ENCODE assay signal across 9 cellular contexts in the genomic region with DNA sequence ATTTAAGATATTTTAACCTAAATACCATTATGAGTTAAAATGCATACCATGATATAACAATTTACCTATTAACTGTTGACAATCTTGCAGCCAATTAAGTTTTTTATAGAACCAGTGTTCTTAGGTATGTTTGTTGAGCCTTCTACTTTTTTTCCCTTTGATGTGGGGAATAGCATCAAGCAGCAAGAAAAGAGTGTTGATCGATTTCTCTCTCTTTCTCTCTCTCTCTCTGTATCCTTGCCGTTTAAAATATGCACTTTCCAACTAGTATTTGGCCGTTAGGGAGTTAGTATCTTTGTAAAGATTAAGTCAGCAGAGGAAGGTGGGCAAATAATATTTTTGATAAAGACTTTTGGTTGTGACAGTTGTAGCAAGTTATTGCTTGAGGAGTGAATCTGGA. TPM values are rescaled to one million over a fixed set of nuclear protein-coding genes. Genes with fewer than 3 reads are reported as not detected.
DNase-seq lines count a peak whose midpoint lies in the region; ATAC-seq, FAIRE-seq and TF ChIP-seq lines count a peak whose summit lies in the region.
"Had no signal": no experiment of that assay in that cellular context is flagged by ENCODE, and none has a peak within 500 bp of the region (broad histone marks: within the 10 kb centered on the region; RNA-seq: fewer than 3 reads in every experiment).

No MANE protein-coding gene starts in this region.

- WGBS in heart left ventricle, 4 donors: 10 to 16% (median 12%) methylated on average over 3 of the region's 3 CpGs
- WGBS in GM12878 (ENCODE audit: insufficient coverage, insufficient replicate concordance, low lambda C conversion rate, missing lambda C conversion rate): 0% methylated on average over 3 of the region's 3 CpGs

- CTCF ChIA-PET in GM12878 (lab: Yijun Ruan, JAX): interaction anchor here (0.8 to 3.3 kb wide), 10 partner anchors 10 to 109 kb away, joined by 3 to 36 read pairs (median 7); no protein-coding TSS in a partner anchor

- TF ChIP-seq CTCF in heart left ventricle (IDR thresholded peaks at IDR 0.05): no peak
- TF ChIP-seq CTCF in GM12878 (IDR thresholded peaks at IDR 0.05 in 2 of 3, conservative IDR thresholded peaks at IDR 0.05 in 1 of 3; ENCODE audit: control insufficient read depth in 2 of 3, extremely low read depth in 1 of 3, insufficient read depth in 1 of 3, low read depth in 3 of 3, low read length in 3 of 3): no peak
- TF ChIP-seq CTCF in mesothelial cell of epicardium (IDR thresholded peaks at IDR 0.05; ENCODE audit: unreplicated experiment): no peak
- TF ChIP-seq CTCF in upper lobe of right lung (IDR thresholded peaks at IDR 0.05): no peak

- H3K4me3 ChIP-seq in heart left ventricle (peak overlapping the region in 9 of 12 donors; percentile 52 to 75 (median 64)), GM12878 (peak overlapping the region; percentile 13), upper lobe of right lung (peak overlapping the region; percentile 67)

- H3K4me1 ChIP-seq in heart left ventricle: peaks cover 31 to 87% (median 70%) of the 10 kb centered on the region in 12 donors
- H3K4me1 ChIP-seq in GM12878 (ENCODE audit: control insufficient read depth, insufficient read depth, low read length): peaks cover 13% of the 10 kb centered on the region
- peaks cover 61% of the 10 kb centered on the region for H3K4me1 ChIP-seq in upper lobe of right lung

- peaks cover 66% of the 10 kb centered on the region for H3K4me1 Mint-ChIP-seq in mesothelial cell of epicardium

- H3K9ac ChIP-seq in GM12878 (ENCODE audit: control insufficient read depth, insufficient read depth, low read length): peak overlapping the region; percentile 71

- H3K27me3 ChIP-seq in heart left ventricle (no peaks in the 10 kb centered on the region), GM12878 (replicated peaks in 1 of 2; ENCODE audit: control insufficient read depth in 2 of 2, insufficient read depth in 2 of 2, low read length in 1 of 2) (no peaks in the 10 kb centered on the region), upper lobe of right lung (no peaks in the 10 kb centered on the region)

- POLR2A ChIA-PET in GM12878 (lab: Charles Lee): interaction anchor here (1.1 to 11.0 kb wide), 7 partner anchors 11 to 96 kb away, joined by 3 to 207 read pairs (median 88); no protein-coding TSS in a partner anchor

- H3K27ac ChIP-seq in heart left ventricle: peak overlapping the region; percentile 49 to 99 (median 94)
- peak overlapping the region; percentile 98 for H3K27ac ChIP-seq in GM12878 (ENCODE audit: control insufficient read depth, insufficient read depth)
- H3K27ac ChIP-seq in upper lobe of right lung: peak overlapping the region; percentile 99

- peak overlapping the region; percentile 100 for H3K27ac Mint-ChIP-seq in mesothelial cell of epicardium

- H3K9me3 Mint-ChIP-seq in mesothelial cell of epicardium: no peaks in the 10 kb centered on the region

- no peak for TF ChIP-seq EP300 in GM12878 (IDR thresholded peaks at IDR 0.05; ENCODE audit: borderline replicate concordance in 1 of 2, control insufficient read depth in 1 of 2, low read depth in 2 of 2, low read length in 2 of 2)

- no peak for TF ChIP-seq RAD21 in GM12878 (IDR thresholded peaks at IDR 0.05; ENCODE audit: insufficient read depth, low read depth, low read length)

- BruUV-seq in GM12878 (replicated peaks; lab: Mats Ljungman, UMichigan): no TSS peak

- SMC1A ChIA-PET in GM12878 (lab: Charles Lee; ENCODE audit: uncharacterized antibody, unreplicated experiment): interaction anchor here (0.5 to 11.2 kb wide), 13 partner anchors 8 to 108 kb away, joined by 3 to 252 read pairs (median 20); no protein-coding TSS in a partner anchor

- peak overlapping the region; percentile 53 for H3K4me2 ChIP-seq in GM12878 (ENCODE audit: control insufficient read depth, insufficient read depth)

- peak overlapping the region; percentile 90 for H3K4me3 Mint-ChIP-seq in mesothelial cell of epicardium

- intact Hi-C loops in heart left ventricle (cut with DNase I): loop anchor here in 1 of 10 donors (5.0 kb wide), 1 partner anchor 74 kb away; no protein-coding TSS in a partner anchor
- intact Hi-C loops in left ventricle myocardium superior (cut with micrococcal nuclease): no loop called here
- intact Hi-C loops in GM12878 (cut with micrococcal nuclease; ENCODE audit: unreplicated experiment): no loop called here
- intact Hi-C loops in upper lobe of right lung (cut with DNase I): no loop called here

- H3K36me3 ChIP-seq in heart left ventricle (peaks cover 0 to 35% (median 0%) of the 10 kb centered on the region in 9 donors), GM12878 (ENCODE audit: control insufficient read depth in 2 of 2, insufficient read depth in 2 of 2, low read length in 1 of 2) (peaks cover 3 to 10% of the 10 kb centered on the region in 2 experiments), upper lobe of right lung (peaks cover 8% of the 10 kb centered on the region)

- FAIRE-seq in GM12878 (lab: Jason Lieb, UNC): no peak

- no peaks in the 10 kb centered on the region for H3K9me3 ChIP-seq in heart left ventricle
- H3K9me3 ChIP-seq in GM12878 (replicated peaks; ENCODE audit: control insufficient read depth, insufficient read depth, low read length): no peaks in the 10 kb centered on the region
- no peaks in the 10 kb centered on the region for H3K9me3 ChIP-seq in upper lobe of right lung

- H3K36me3 Mint-ChIP-seq in mesothelial cell of epicardium: peaks cover 1% of the 10 kb centered on the region

- ATAC-seq in heart left ventricle (no peak), left ventricle myocardium superior (no peak), GM12878 (no peak), upper lobe of right lung (no peak), HG02759 (IDR thresholded peaks at IDR 0.05; ENCODE audit: unreplicated experiment) (no peak)

- RAD21 ChIA-PET in GM12878 (lab: Charles Lee; ENCODE audit: unreplicated experiment): interaction anchor here (1.0 to 6.9 kb wide), 9 partner anchors 9 to 109 kb away, joined by 3 to 100 read pairs (median 27); no protein-coding TSS in a partner anchor

- no peaks in the 10 kb centered on the region for H3K27me3 Mint-ChIP-seq in mesothelial cell of epicardium (ENCODE audit: low read depth)

- no peak for DNase-seq in heart left ventricle
- no peak for DNase-seq in left ventricle myocardium superior
- no peak for DNase-seq in GM12878 (ENCODE audit: low read depth, low spot score)
- DNase-seq in mesothelial cell of epicardium (ENCODE audit: low spot score in 2 of 2, unreplicated experiment in 2 of 2): no peak
- no peak for DNase-seq in upper lobe of right lung
- DNase-seq in NOMO-1 treated with dmso at 0.1 percent for 144 hours (lab: John Stamatoyannopoulos, UW; ENCODE audit: unreplicated experiment): no peak
- no peak for DNase-seq in NCI-H1092 (lab: John Stamatoyannopoulos, UW)
- DNase-seq: MV-4-11 had no signal

- H4K20me1 ChIP-seq in GM12878 (ENCODE audit: control insufficient read depth, insufficient read depth): no peaks in the 10 kb centered on the region

- in situ Hi-C loops in GM12878 (cut with MboI): no loop called here

- TF ChIP-seq POLR2A in heart left ventricle (IDR thresholded peaks at IDR 0.05) (no peak), GM12878 (IDR thresholded peaks at IDR 0.05; ENCODE audit: low read depth, low read length) (no peak)

- H2AFZ ChIP-seq in GM12878 (ENCODE audit: control insufficient read depth, low read depth, low read length): no peak overlapping the region

- peaks cover 100% of the 10 kb centered on the region for H3K79me2 ChIP-seq in GM12878 (ENCODE audit: control insufficient read depth, insufficient read depth, low read length)

TF ChIP-seq in GM12878, 131 proteins besides CTCF, POLR2A, EP300 and RAD21:
- peak; percentile 20; the same call in 1 of the 2 replicates for TF ChIP-seq MTA2 (IDR thresholded peaks at IDR 0.05; ENCODE audit: low read depth)
- no peak for TF ChIP-seq SMAD5 (IDR thresholded peaks at IDR 0.05; ENCODE audit: low read depth)
- no peak for TF ChIP-seq SRF (IDR thresholded peaks at IDR 0.05; ENCODE audit: low read depth in 2 of 2, low read length in 2 of 2)
- TF ChIP-seq NFIC (IDR thresholded peaks at IDR 0.05; ENCODE audit: low read depth, low read length): peak; percentile 8; the same call in 1 of the 2 replicates
- no peak for TF ChIP-seq STAT1 (conservative IDR thresholded peaks at IDR 0.05)
- TF ChIP-seq TCF7 (IDR thresholded peaks at IDR 0.05; ENCODE audit: borderline replicate concordance): peak; percentile 69; the same call in 1 of the 2 replicates
- TF ChIP-seq BACH1 (IDR thresholded peaks at IDR 0.05; ENCODE audit: borderline replicate concordance): peak; percentile 42; the same call in 1 of the 2 replicates
- no peak for TF ChIP-seq CHD1 (IDR thresholded peaks at IDR 0.05; ENCODE audit: low read depth, low read length)

RNA-seq across cellular contexts. Expression of a gene that starts 5.9 kb away (rescaled TPM):
- total RNA-seq in heart left ventricle (10 to 100 TPM; 28.3 to 76.8 (median 46.4) TPM), left ventricle myocardium superior (57.2 TPM), GM12878 (2014; rRNA removed) (57.4 and 74.4 TPM in 2 replicates), GM12878 (2014; rRNA removed; fragmentation: Illumina TruSeq; extraction: Trizol) (64.6 and 74.9 TPM in 2 replicates), GM12878 (2021) (77.0 and 87.4 TPM in 2 replicates), mesothelial cell of epicardium (178 to 183 TPM (median 180 TPM) in 3 replicates), upper lobe of right lung (161 TPM)
- polyA plus RNA-seq in heart left ventricle (10 to 100 TPM; 23.1 to 28.7 TPM), GM12878 (2011; rRNA removed) (94.7 and 100 TPM in 2 replicates), GM12878 (2014; fragmentation: Illumina TruSeq; extraction: Trizol) (88.0 and 102 TPM in 2 replicates), GM12878 (2014; fragmentation: Nextera tagmentation; extraction: Ambion mirVana) (10 to 100 TPM; 38.1 to 42.8 TPM), GM12878 (2014; rRNA removed) (59.8 and 69.9 TPM in 2 replicates), GM12878 (2016; fragmentation: Nextera tagmentation; extraction: Ambion mirVana) (10 to 100 TPM; 53.6 to 62.0 TPM)
- total RNA-seq in GM12878 (2013; cell fraction: nucleolus; rRNA removed): 881 and 884 TPM in 2 replicates
- 50.2 TPM for polyA plus RNA-seq in GM12878 (2011; ENCODE audit: low read depth)
- polyA plus RNA-seq in GM12878 (2011; cell fraction: cytosol; rRNA removed): 65.9 and 93.5 TPM in 2 replicates
- polyA plus RNA-seq in GM12878 (2011; cell fraction: nucleus; rRNA removed): 175 and 192 TPM in 2 replicates
- polyA plus RNA-seq in GM12878 (2012): 64.4 and 66.3 TPM in 2 replicates
- polyA minus RNA-seq in GM12878 (2011; rRNA and poly(A)+ RNA removed): 113 and 149 TPM in 2 replicates
- 40.9 and 46.5 TPM in 2 replicates for polyA minus RNA-seq in GM12878 (2011; cell fraction: cytosol; rRNA and poly(A)+ RNA removed)
- 297 and 397 TPM in 2 replicates for polyA minus RNA-seq in GM12878 (2011; cell fraction: nucleus; rRNA and poly(A)+ RNA removed)

Comparison
In these comparisons a context has a peak if more than half of its experiments do, and no peak if none do; other contexts are left out.
1. H3K4me3 ChIP-seq: peak in every context shown above with its lines; median percentile 67 in upper lobe of right lung; 64 in heart left ventricle; 13 in GM12878.